In genomic region chr13:106919093-106919492, GRCh38 we compare ENCODE assay signal across 12 cellular contexts.
DNase-seq lines count a peak whose midpoint lies in the region; ATAC-seq and TF ChIP-seq lines count a peak whose summit lies in the region.
"Had no signal": no experiment of that assay in that cellular context is flagged by ENCODE, and none has a peak within 500 bp of the region (broad histone marks: within the 10 kb centered on the region; RNA-seq: fewer than 3 reads in every experiment).

No MANE protein-coding gene starts in this region.

- peaks cover 31% of the 10 kb centered on the region for H3K4me1 ChIP-seq in Caco-2

- no TSS peak for BruUV-seq in Caco-2 (replicated peaks; lab: Mats Ljungman, UMichigan)

- CTCF ChIA-PET in Caco-2 (lab: Charles Lee): no interaction called here

- no peaks in the 10 kb centered on the region for H3K9me3 ChIP-seq in Caco-2

- H3K4me3 Mint-ChIP-seq in Caco-2 (ENCODE audit: unreplicated experiment): peak overlapping the region; percentile 45
- H3K4me3 Mint-ChIP-seq in activated naive CD8-positive, alpha-beta T cell treated with anti-CD3 and anti-CD28 coated beads, Interleukin-2, amount 50 U/mL, for 24 hours: peak overlapping the region; percentile 24
- H3K4me3 Mint-ChIP-seq in memory B cell: peak overlapping the region; percentile 21

- no peak overlapping the region for H3K4me3 ChIP-seq in Caco-2 (ENCODE audit: low read depth, low read length)

- TF ChIP-seq CTCF in Caco-2 (IDR thresholded peaks at IDR 0.05; ENCODE audit: insufficient read depth in 1 of 2, low read depth in 1 of 2, low read length in 1 of 2, severe bottlenecking in 1 of 2, unreplicated experiment in 1 of 2): no peak

- H3K27me3 Mint-ChIP-seq in Caco-2 (ENCODE audit: insufficient read depth, unreplicated experiment) (no peaks in the 10 kb centered on the region), memory B cell (peaks cover 18% of the 10 kb centered on the region)
- H3K27me3 Mint-ChIP-seq in activated naive CD8-positive, alpha-beta T cell treated with anti-CD3 and anti-CD28 coated beads, Interleukin-2, amount 50 U/mL, for 24 hours: peaks cover 28% of the 10 kb centered on the region

- no peaks in the 10 kb centered on the region for H3K36me3 Mint-ChIP-seq in Caco-2 (ENCODE audit: insufficient read depth, unreplicated experiment)
- no peaks in the 10 kb centered on the region for H3K36me3 Mint-ChIP-seq in activated naive CD8-positive, alpha-beta T cell treated with anti-CD3 and anti-CD28 coated beads, Interleukin-2, amount 50 U/mL, for 24 hours (ENCODE audit: low read depth)
- H3K36me3 Mint-ChIP-seq in memory B cell: no peaks in the 10 kb centered on the region
- H3K36me3 Mint-ChIP-seq: activated naive CD4-positive, alpha-beta T cell treated with anti-CD3 and anti-CD28 coated beads, Interleukin-2, amount 50 U/mL, for 24 hours had no signal

- H3K36me3 ChIP-seq in Caco-2 (ENCODE audit: control insufficient read depth, insufficient read depth, low read length): no peaks in the 10 kb centered on the region

- H3K4me1 Mint-ChIP-seq in Caco-2 (ENCODE audit: low read depth, unreplicated experiment) (peaks cover 23% of the 10 kb centered on the region), memory B cell (peaks cover 5% of the 10 kb centered on the region)
- H3K4me1 Mint-ChIP-seq in activated naive CD8-positive, alpha-beta T cell treated with anti-CD3 and anti-CD28 coated beads, Interleukin-2, amount 50 U/mL, for 24 hours: peaks cover 11% of the 10 kb centered on the region

- intact Hi-C loops in Caco-2 (cut with micrococcal nuclease; ENCODE audit: unreplicated experiment): loop anchor here (2.0 to 5.0 kb wide), 4 partner anchors 44 to 237 kb away; no protein-coding TSS in a partner anchor

- POLR2A ChIA-PET in Caco-2 (lab: Charles Lee): interaction anchor here (0.6 kb wide), 2 partner anchors 12 to 79 kb away, joined by 3 read pairs; no protein-coding TSS in a partner anchor

- H3K9me3 Mint-ChIP-seq in Caco-2 (ENCODE audit: unreplicated experiment): no peaks in the 10 kb centered on the region
- H3K9me3 Mint-ChIP-seq in activated naive CD8-positive, alpha-beta T cell treated with anti-CD3 and anti-CD28 coated beads, Interleukin-2, amount 50 U/mL, for 24 hours: no peaks in the 10 kb centered on the region
- peaks cover 1% of the 10 kb centered on the region for H3K9me3 Mint-ChIP-seq in memory B cell
- H3K9me3 Mint-ChIP-seq: activated naive CD4-positive, alpha-beta T cell treated with anti-CD3 and anti-CD28 coated beads, Interleukin-2, amount 50 U/mL, for 24 hours had no signal

- no peak for DNase-seq in Caco-2
- DNase-seq in activated naive CD8-positive, alpha-beta T cell treated with anti-CD3 and anti-CD28 coated beads, Interleukin-2, amount 50 U/mL, for 24 hours: no peak
- no peak for DNase-seq in memory B cell (ENCODE audit: low spot score in 2 of 2)
- DNase-seq in ecto neural progenitor cell (ENCODE audit: low spot score): no peak
- DNase-seq in HT-29 (ENCODE audit: low spot score): no peak
- DNase-seq: DMS53, HCEC 1CT, NCI-H1417 treated with DMSO at 0.1 percent for 48 hours had no signal

- ATAC-seq in GM21576 (IDR thresholded peaks at IDR 0.05; ENCODE audit: unreplicated experiment) (peak; percentile 34), memory B cell (ENCODE audit: low read depth) (peak; percentile 33), HG03460 (IDR thresholded peaks at IDR 0.05; ENCODE audit: unreplicated experiment) (no peak), HG03039 (IDR thresholded peaks at IDR 0.05; ENCODE audit: unreplicated experiment) (no peak)
- ATAC-seq in activated naive CD8-positive, alpha-beta T cell treated with anti-CD3 and anti-CD28 coated beads, Interleukin-2, amount 50 U/mL, for 24 hours: no peak

- H3K27ac Mint-ChIP-seq in Caco-2 (ENCODE audit: unreplicated experiment) (peak overlapping the region; percentile 79), memory B cell (no peak overlapping the region)
- H3K27ac Mint-ChIP-seq in activated naive CD8-positive, alpha-beta T cell treated with anti-CD3 and anti-CD28 coated beads, Interleukin-2, amount 50 U/mL, for 24 hours: no peak overlapping the region
- H3K27ac Mint-ChIP-seq: activated naive CD4-positive, alpha-beta T cell treated with anti-CD3 and anti-CD28 coated beads, Interleukin-2, amount 50 U/mL, for 24 hours had no signal

- H3K27me3 ChIP-seq in Caco-2 (replicated peaks; ENCODE audit: control insufficient read depth, insufficient read depth, low read length): no peaks in the 10 kb centered on the region

Comparison
In these comparisons a context has a peak if more than half of its experiments do, and no peak if none do; other contexts are left out.
1. ATAC-seq: peak in GM21576 (single experiment) and memory B cell (single experiment); none in activated naive CD8-positive, alpha-beta T cell treated with anti-CD3 and anti-CD28 coated beads, Interleukin-2, amount 50 U/mL, for 24 hours (single experiment), HG03460 (single experiment) and HG03039 (single experiment).
2. Peak in every context shown above with its lines, with median percentiles within 50 percentile points of each other: H3K4me3 Mint-ChIP-seq.